17 cellular contexts compared by ENCODE assay signal in the genomic region with DNA sequence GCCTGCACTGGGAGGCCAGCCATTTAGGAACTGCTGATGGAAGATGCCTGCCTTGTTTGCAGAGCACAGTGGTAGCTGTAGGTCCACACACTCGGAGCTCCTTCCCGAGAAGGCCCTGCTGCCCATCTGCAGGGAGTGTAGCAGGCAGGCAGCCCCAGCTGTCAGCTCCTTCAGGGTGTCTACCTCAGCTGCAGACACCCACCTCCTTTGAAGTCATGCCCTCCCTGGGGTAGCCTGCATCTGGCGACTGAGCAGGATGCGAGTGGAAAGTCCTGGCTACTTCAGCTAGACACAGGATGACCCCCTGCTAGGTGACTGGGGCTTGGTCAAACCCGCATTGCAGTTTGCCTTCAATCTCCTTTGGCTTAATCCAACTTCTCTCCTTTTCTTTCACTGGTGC.
DNase-seq lines count a peak whose midpoint lies in the region; ATAC-seq, FAIRE-seq and TF ChIP-seq lines count a peak whose summit lies in the region.
"Had no signal": no experiment of that assay in that cellular context is flagged by ENCODE, and none has a peak within 500 bp of the region (broad histone marks: within the 10 kb centered on the region; RNA-seq: fewer than 3 reads in every experiment).

No MANE protein-coding gene starts in this region.

- no peaks in the 10 kb centered on the region for H3K79me2 ChIP-seq in mesendoderm (ENCODE audit: control insufficient read depth, insufficient read depth, low read length)

- no peak for ATAC-seq in Right ventricle myocardium inferior
- ATAC-seq in T-helper 17 cell: no peak

- no peak overlapping the region for H2AK5ac ChIP-seq in mesendoderm (ENCODE audit: low read length)

- DNase-seq in Right ventricle myocardium inferior (ENCODE audit: missing footprints) (peak; percentile 16), left ventricle myocardium inferior (no peak), NCI-H69 (lab: John Stamatoyannopoulos, UW) (peak; percentile 57), mesendoderm (peak; percentile 69), HTR-8/SVneo (ENCODE audit: insufficient read length, low spot score) (no peak), putamen (ENCODE audit: low spot score) (no peak), T-helper 17 cell (no peak)
- DNase-seq: BE2C; CD4-positive, alpha-beta memory T cell; DND-41; GDM1; GM23248; H9; KG1 had no signal

- no peak overlapping the region for H3K4me3 Mint-ChIP-seq in T-helper 17 cell
- H3K4me3 Mint-ChIP-seq: CD4-positive, alpha-beta memory T cell; H9; IgD-negative memory B cell had no signal

- peaks cover 3% of the 10 kb centered on the region for H3K36me3 Mint-ChIP-seq in T-helper 17 cell (ENCODE audit: low read depth)
- H3K36me3 Mint-ChIP-seq: IgD-negative memory B cell had no signal

- H3K4ac ChIP-seq in mesendoderm (ENCODE audit: low read depth, low read length): no peak overlapping the region

- H3K79me1 ChIP-seq in mesendoderm (ENCODE audit: low read length): no peaks in the 10 kb centered on the region

- no peaks in the 10 kb centered on the region for H3K4me1 Mint-ChIP-seq in T-helper 17 cell
- H3K4me1 Mint-ChIP-seq: CD4-positive, alpha-beta memory T cell had no signal

- intact Hi-C loops in Right ventricle myocardium inferior (cut with DNase I) (no loop called here), left ventricle myocardium inferior (cut with micrococcal nuclease) (no loop called here)

- peak overlapping the region; percentile 1 for H3K9ac ChIP-seq in mesendoderm (ENCODE audit: low read length)
- H3K9ac ChIP-seq: GM23248 had no signal

- no CpG with 5 or more reads among the region's 5 CpGs for WGBS in mesendoderm (ENCODE audit: extremely low coverage, insufficient coverage, low lambda C conversion rate)

- H3K9me3 ChIP-seq in left ventricle myocardium inferior (replicated peaks) (peaks cover 15% of the 10 kb centered on the region), T-helper 17 cell (ENCODE audit: control insufficient read depth, low read length, poor library complexity, severe bottlenecking) (no peaks in the 10 kb centered on the region)

- H3K23ac ChIP-seq in mesendoderm (ENCODE audit: low read length): no peak overlapping the region

- H2BK5ac ChIP-seq in mesendoderm (ENCODE audit: low read length): peak overlapping the region; percentile 51

- H3K36me3 ChIP-seq in left ventricle myocardium inferior (no peaks in the 10 kb centered on the region), mesendoderm (ENCODE audit: control insufficient read depth, insufficient read depth, low read length) (no peaks in the 10 kb centered on the region)
- H3K36me3 ChIP-seq: BE2C had no signal

- H3K27me3 ChIP-seq in left ventricle myocardium inferior (ENCODE audit: low read depth): peaks cover 27% of the 10 kb centered on the region
- H3K27me3 ChIP-seq in mesendoderm (ENCODE audit: insufficient read depth, low read length, poor library complexity): no peaks in the 10 kb centered on the region
- H3K27me3 ChIP-seq: BE2C had no signal

- FAIRE-seq in HTR-8/SVneo (lab: Jason Lieb, UNC): no peak
- FAIRE-seq: GM12892 had no signal

- no peak for TF ChIP-seq CTCF in left ventricle myocardium inferior (IDR thresholded peaks at IDR 0.05; ENCODE audit: borderline replicate concordance)

- H3K56ac ChIP-seq in mesendoderm (ENCODE audit: low read length): peak overlapping the region; percentile 65

- H3K27ac Mint-ChIP-seq in T-helper 17 cell: no peak overlapping the region
- H3K27ac Mint-ChIP-seq: CD4-positive, alpha-beta memory T cell; H9; IgD-negative memory B cell had no signal

- H3K27me3 Mint-ChIP-seq in T-helper 17 cell: peaks cover 20% of the 10 kb centered on the region
- H3K27me3 Mint-ChIP-seq: CD4-positive, alpha-beta memory T cell had no signal

- H3K4me3 ChIP-seq in left ventricle myocardium inferior (no peak overlapping the region), mesendoderm (ENCODE audit: low read length) (no peak overlapping the region)
- H3K4me3 ChIP-seq: GM23248 had no signal

- H3K4me1 ChIP-seq in left ventricle myocardium inferior: peaks cover 8% of the 10 kb centered on the region
- peaks cover 26% of the 10 kb centered on the region for H3K4me1 ChIP-seq in mesendoderm (ENCODE audit: control insufficient read depth, low read depth, low read length)

- H4K5ac ChIP-seq in mesendoderm (ENCODE audit: low read length): no peak overlapping the region

- no peak overlapping the region for H2BK120ac ChIP-seq in mesendoderm (ENCODE audit: low read depth, low read length)

- no peak overlapping the region for H2BK15ac ChIP-seq in mesendoderm (replicated peaks; ENCODE audit: low read depth)

- H3K18ac ChIP-seq in mesendoderm (ENCODE audit: low read length): peak overlapping the region; percentile 18

- no peak overlapping the region for H4K8ac ChIP-seq in mesendoderm (ENCODE audit: low read depth, low read length)

- H3K27ac ChIP-seq in left ventricle myocardium inferior (replicated peaks) (no peak overlapping the region), mesendoderm (ENCODE audit: low read depth, low read length) (peak overlapping the region; percentile 31)
- H3K27ac ChIP-seq: C4-2B, GM23248 had no signal

- H3K4me2 ChIP-seq in mesendoderm (ENCODE audit: low read length): no peak overlapping the region

Comparison
In these comparisons a context has a peak if more than half of its experiments do, and no peak if none do; other contexts are left out.
1. DNase-seq: peak in Right ventricle myocardium inferior (single experiment), NCI-H69 (single experiment) and mesendoderm (single experiment); none in left ventricle myocardium inferior (single experiment), HTR-8/SVneo (single experiment), putamen (single experiment) and T-helper 17 cell (0 of 3).